Comparison of ENCODE assay signal across 35 cellular contexts in genomic region chr2:62784341-62784740, GRCh38.
"Had no signal": no experiment of that assay in that cellular context is flagged by ENCODE, and none has a peak within 500 bp of the region (broad histone marks: within the 10 kb centered on the region; RNA-seq: fewer than 3 reads in every experiment).

No MANE protein-coding gene starts in this region.

- H3K27me3 ChIP-seq: MG63 had no signal

- H3K36me3 ChIP-seq: MG63 had no signal

- H3K4me3 ChIP-seq: MG63 had no signal

- H3K4me2 ChIP-seq: KMS-11 had no signal

- DNase-seq: Karpas-422, Kasumi-1, MG63, MM.1S, MV-4-11, NCI-H1048, NCI-H1092, NCI-H1092 treated with DMSO at 0.1 percent for 48 hours, NCI-H1105, NCI-H1105 treated with DMSO at 0.1 percent for 48 hours, NCI-H1417, NCI-H1417 treated with DMSO at 0.1 percent for 48 hours, NCI-H1436, NCI-H1436 treated with DMSO at 0.1 percent for 48 hours, NCI-H146, NCI-H1694, NCI-H1694 treated with DMSO at 0.1 percent for 48 hours, NCI-H187, NCI-H187 treated with DMSO at 0.1 percent for 48 hours, NCI-H1930, NCI-H2029, NCI-H2029 treated with DMSO at 0.1 percent for 48 hours, NCI-H2081, NCI-H2081 treated with DMSO at 0.1 percent for 48 hours, NCI-H2107, NCI-H2171, NCI-H2171 treated with DMSO at 0.1 percent for 48 hours, NCI-H2227 treated with DMSO at 0.1 percent for 48 hours, NCI-H226, NCI-H345, NCI-H446, NCI-H446 treated with DMSO at 0.1 percent for 48 hours, NCI-H510A, NCI-H510A treated with DMSO at 0.1 percent for 48 hours had no signal

- H3K9ac ChIP-seq: KMS-11 had no signal

- H3K27ac ChIP-seq: KMS-11 had no signal
